12 cellular contexts compared by ENCODE assay signal in genomic region chr18:58542426-58543159, GRCh38.
DNase-seq lines count a peak whose midpoint lies in the region; ATAC-seq and TF ChIP-seq lines count a peak whose summit lies in the region.
"Had no signal": no experiment of that assay in that cellular context is flagged by ENCODE, and none has a peak within 500 bp of the region (broad histone marks: within the 10 kb centered on the region; RNA-seq: fewer than 3 reads in every experiment).

No MANE protein-coding gene starts in this region.

- TF ChIP-seq EP300 in upper lobe of left lung (IDR thresholded peaks at IDR 0.05): no peak

- no peak for TF ChIP-seq POLR2A in upper lobe of left lung (IDR thresholded peaks at IDR 0.05)

- no peaks in the 10 kb centered on the region for H3K27me3 ChIP-seq in ACC112 (ENCODE audit: insufficient read depth, low read length)
- no peaks in the 10 kb centered on the region for H3K27me3 ChIP-seq in upper lobe of left lung
- H3K27me3 ChIP-seq: heart left ventricle had no signal

- peak; percentile 1 for ATAC-seq in GM19043 (IDR thresholded peaks at IDR 0.05; ENCODE audit: low read depth, unreplicated experiment)
- peak; percentile 19 for ATAC-seq in esophagus mucosa
- no peak for ATAC-seq in upper lobe of left lung (ENCODE audit: low FRiP score in 2 of 2)

- H3K9me3 ChIP-seq in upper lobe of left lung: no peaks in the 10 kb centered on the region
- H3K9me3 ChIP-seq: Caco-2, heart left ventricle, thoracic aorta had no signal

- H3K4me3 ChIP-seq in ACC112 (ENCODE audit: low read depth, low read length) (no peak overlapping the region), upper lobe of left lung (no peak overlapping the region)
- H3K4me3 ChIP-seq: heart left ventricle, thoracic aorta had no signal

- DNase-seq in MV-4-11 (lab: John Stamatoyannopoulos, UW): peak; percentile 8
- no peak for DNase-seq in NCI-H526 treated with DMSO at 0.1 percent for 48 hours (lab: John Stamatoyannopoulos, UW)
- DNase-seq in upper lobe of left lung: no peak
- no peak for DNase-seq in Ammon's horn (ENCODE audit: low spot score)
- DNase-seq in NCI-H774 (lab: John Stamatoyannopoulos, UW): no peak
- DNase-seq: Caco-2, heart left ventricle, NCI-H2171 had no signal

- H2AFZ ChIP-seq in ACC112 (ENCODE audit: low read length, unreplicated experiment): no peak overlapping the region

- no peaks in the 10 kb centered on the region for H3K36me3 ChIP-seq in ACC112 (ENCODE audit: insufficient read depth, low read length)
- H3K36me3 ChIP-seq in upper lobe of left lung: no peaks in the 10 kb centered on the region
- H3K36me3 ChIP-seq: thoracic aorta had no signal

- no peak for TF ChIP-seq CTCF in upper lobe of left lung (IDR thresholded peaks at IDR 0.05)

- H3K79me2 ChIP-seq in ACC112 (ENCODE audit: control insufficient read depth, insufficient read depth, low read length, unreplicated experiment): no peaks in the 10 kb centered on the region

- H3K4me1 ChIP-seq in ACC112 (ENCODE audit: control insufficient read depth, insufficient read depth, low read length, unreplicated experiment) (peaks cover 18% of the 10 kb centered on the region), upper lobe of left lung (peaks cover 0 to 9% (median 5%) of the 10 kb centered on the region in 4 donors)

- WGBS in upper lobe of left lung, 2 donors: 87 to 88% methylated on average over 7 of the region's 7 CpGs

- peak overlapping the region; percentile 74; the same call in 1 of the 2 replicates for H3K27ac ChIP-seq in ACC112 (ENCODE audit: low read depth, low read length)
- H3K27ac ChIP-seq in upper lobe of left lung: peak overlapping the region in 2 of 4 donors; percentile 20 to 57
- H3K27ac ChIP-seq: thoracic aorta had no signal

Comparison
In these comparisons a context has a peak if more than half of its experiments do, and no peak if none do; other contexts are left out.
1. ATAC-seq: peak in GM19043 (single experiment) and esophagus mucosa (single experiment); none in upper lobe of left lung (0 of 2).